ENCODE assay signal across 9 cellular contexts in the genomic region with DNA sequence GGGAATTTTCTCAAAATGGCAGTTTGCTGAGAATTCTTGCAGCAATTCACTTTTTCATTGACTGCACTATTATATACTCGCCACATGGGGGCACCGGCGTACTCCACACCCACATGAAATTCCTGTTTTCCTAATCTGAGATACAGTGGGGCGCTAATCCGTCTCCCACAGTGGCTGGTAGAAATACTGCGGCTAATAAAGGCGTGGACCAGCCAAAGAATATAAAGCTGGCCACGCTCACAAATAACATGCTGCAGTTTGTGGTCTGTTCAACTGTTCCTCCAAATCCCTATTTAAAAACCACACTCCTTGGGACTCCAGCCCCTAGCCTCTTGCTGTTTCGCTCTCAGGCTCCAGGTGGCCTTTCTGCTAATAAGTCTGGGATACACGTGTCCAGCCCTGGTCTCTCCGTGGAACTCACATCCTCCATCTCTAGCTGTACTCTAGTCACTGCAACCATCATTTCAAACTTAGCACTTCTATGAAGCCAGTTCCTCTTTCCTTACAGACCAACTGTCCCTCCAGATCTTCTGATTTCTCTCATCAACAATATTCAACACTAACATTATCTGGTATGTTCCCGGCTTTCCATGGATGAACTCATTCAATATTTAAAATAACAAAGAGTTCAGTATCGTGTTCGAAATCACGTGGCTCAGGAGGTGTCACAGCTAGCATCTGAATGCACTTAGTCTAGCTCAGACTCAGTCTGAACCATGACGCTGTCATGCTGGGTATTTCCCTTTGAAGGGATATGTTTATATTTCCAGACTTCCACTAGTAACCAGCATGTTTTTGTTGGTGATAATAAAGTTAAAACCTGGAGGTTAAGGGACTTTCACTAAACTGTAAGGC. TPM values are rescaled to one million over a fixed set of nuclear protein-coding genes. Genes with fewer than 3 reads are reported as not detected.
DNase-seq lines count a peak whose midpoint lies in the region; ATAC-seq and TF ChIP-seq lines count a peak whose summit lies in the region.
"Had no signal": no experiment of that assay in that cellular context is flagged by ENCODE, and none has a peak within 500 bp of the region (broad histone marks: within the 10 kb centered on the region; RNA-seq: fewer than 3 reads in every experiment).

No MANE protein-coding gene starts in this region.

- H3K36me3 Mint-ChIP-seq in activated CD4-positive, alpha-beta memory T cell treated with anti-CD3 and anti-CD28 coated beads, Interleukin-2, amount 10 ng/mL, durations not matched to agents 7 days and 5 days (ENCODE audit: low read depth): no peaks in the 10 kb centered on the region

- H4K20me1 ChIP-seq in osteoblast (ENCODE audit: insufficient read depth, low read length): peaks cover 2% of the 10 kb centered on the region

- TF ChIP-seq CTCF in GM12875 (IDR thresholded peaks at IDR 0.05; ENCODE audit: borderline replicate concordance, insufficient read depth, low read depth, low read length) (peak; percentile 70), osteoblast (IDR thresholded peaks at IDR 0.05; ENCODE audit: extremely low read depth, low read depth, low read length) (peak; percentile 89)

- ATAC-seq in HG03354 (IDR thresholded peaks at IDR 0.05; ENCODE audit: poor library complexity, severe bottlenecking, unreplicated experiment) (peak; percentile 68), HG02840 (IDR thresholded peaks at IDR 0.05; ENCODE audit: low FRiP score, unreplicated experiment) (no peak)

- H3K27ac ChIP-seq in osteoblast (ENCODE audit: low read depth, low read length): peak overlapping the region; percentile 87

- H3K4me3 ChIP-seq in GM12875 (ENCODE audit: low read depth, low read length) (no peak overlapping the region), osteoblast (ENCODE audit: insufficient read depth, low read length) (peak overlapping the region; percentile 56)

- H3K4me1 ChIP-seq in osteoblast (ENCODE audit: insufficient read depth, low read length): peaks cover 24% of the 10 kb centered on the region

- peak overlapping the region; percentile 69 for H2AFZ ChIP-seq in osteoblast (ENCODE audit: low read length)

- no peaks in the 10 kb centered on the region for H3K27me3 ChIP-seq in osteoblast (ENCODE audit: insufficient read depth, low read length)

- POLR2A ChIA-PET in activated CD4-positive, alpha-beta memory T cell treated with anti-CD3 and anti-CD28 coated beads, Interleukin-2, amount 10 ng/mL, durations not matched to agents 7 days and 5 days (lab: Charles Lee): no interaction called here

- no peaks in the 10 kb centered on the region for H3K79me2 ChIP-seq in osteoblast (ENCODE audit: insufficient read depth, low read length)

- CTCF ChIA-PET in activated CD4-positive, alpha-beta memory T cell treated with anti-CD3 and anti-CD28 coated beads, Interleukin-2, amount 10 ng/mL, durations not matched to agents 7 days and 5 days (lab: Charles Lee): interaction anchor here (0.6 to 5.2 kb wide), 13 partner anchors 12 to 193 kb away, joined by 3 to 30 read pairs (median 4); a partner anchor contains a TSS

- no peak overlapping the region for H3K27ac Mint-ChIP-seq in activated CD4-positive, alpha-beta memory T cell treated with anti-CD3 and anti-CD28 coated beads, Interleukin-2, amount 10 ng/mL, durations not matched to agents 7 days and 5 days

- no peak overlapping the region for H3K4me3 Mint-ChIP-seq in activated CD4-positive, alpha-beta memory T cell treated with anti-CD3 and anti-CD28 coated beads, Interleukin-2, amount 10 ng/mL, durations not matched to agents 7 days and 5 days

- H3K9me3 Mint-ChIP-seq in activated CD4-positive, alpha-beta memory T cell treated with anti-CD3 and anti-CD28 coated beads, Interleukin-2, amount 10 ng/mL, durations not matched to agents 7 days and 5 days: no peaks in the 10 kb centered on the region

- DNase-seq in AML-193 (lab: John Stamatoyannopoulos, UW): peak; percentile 56 to 63
- DNase-seq in NCI-H524 (lab: John Stamatoyannopoulos, UW): peak; percentile 64 to 78
- peak; percentile 22 for DNase-seq in activated CD4-positive, alpha-beta memory T cell treated with anti-CD3 and anti-CD28 coated beads, Interleukin-2, amount 10 ng/mL, durations not matched to agents 7 days and 5 days
- peak; percentile 48 for DNase-seq in foreskin melanocyte
- DNase-seq in osteoblast (ENCODE audit: insufficient read length, low spot score, missing footprints): peak; percentile 64

- peak overlapping the region; percentile 89 for H3K4me2 ChIP-seq in osteoblast (ENCODE audit: insufficient read depth, low read length)

- no peaks in the 10 kb centered on the region for H3K36me3 ChIP-seq in osteoblast (ENCODE audit: insufficient read depth, low read length)

- H3K27me3 Mint-ChIP-seq in activated CD4-positive, alpha-beta memory T cell treated with anti-CD3 and anti-CD28 coated beads, Interleukin-2, amount 10 ng/mL, durations not matched to agents 7 days and 5 days: no peaks in the 10 kb centered on the region

- H3K4me1 Mint-ChIP-seq in activated CD4-positive, alpha-beta memory T cell treated with anti-CD3 and anti-CD28 coated beads, Interleukin-2, amount 10 ng/mL, durations not matched to agents 7 days and 5 days: no peaks in the 10 kb centered on the region

- H3K9me3 ChIP-seq in osteoblast (ENCODE audit: low read depth, low read length): no peaks in the 10 kb centered on the region

RNA-seq across cellular contexts. Expression of a gene that starts 22.0 kb away (rescaled TPM):
- total RNA-seq in activated CD4-positive, alpha-beta memory T cell treated with anti-CD3 and anti-CD28 coated beads, Interleukin-2, amount 10 ng/mL, durations not matched to agents 7 days and 5 days: 10 to 100 TPM; 41.4 to 50.6 TPM
- total RNA-seq in osteoblast: 37.7 and 40.2 TPM in 2 replicates

RNA-seq across cellular contexts. Expression of a gene that starts 28.9 kb away (rescaled TPM):
- total RNA-seq in activated CD4-positive, alpha-beta memory T cell treated with anti-CD3 and anti-CD28 coated beads, Interleukin-2, amount 10 ng/mL, durations not matched to agents 7 days and 5 days: 1 to 10 TPM; 5.1 to 8.2 TPM
- 10.5 and 11.5 TPM in 2 replicates for total RNA-seq in osteoblast

RNA-seq across cellular contexts. Expression of a gene that starts 29.1 kb away (rescaled TPM):
- total RNA-seq in activated CD4-positive, alpha-beta memory T cell treated with anti-CD3 and anti-CD28 coated beads, Interleukin-2, amount 10 ng/mL, durations not matched to agents 7 days and 5 days: 1 to 10 TPM; 3.4 to 3.8 TPM
- total RNA-seq in osteoblast: 8.0 and 8.8 TPM in 2 replicates

RNA-seq across cellular contexts. Expression of a gene that starts 33.4 kb away (rescaled TPM):
- total RNA-seq in activated CD4-positive, alpha-beta memory T cell treated with anti-CD3 and anti-CD28 coated beads, Interleukin-2, amount 10 ng/mL, durations not matched to agents 7 days and 5 days: not detected
- not detected in 2 replicates for total RNA-seq in osteoblast
- total RNA-seq: T-helper 2 cell treated with Interferon-gamma antibody and Interleukin-4, amounts not matched to agents 100 ng/mL and 5 ng/mL, for 36 hours had no signal
